Comparison of ENCODE assay signal across 9 cellular contexts in the genomic region with DNA sequence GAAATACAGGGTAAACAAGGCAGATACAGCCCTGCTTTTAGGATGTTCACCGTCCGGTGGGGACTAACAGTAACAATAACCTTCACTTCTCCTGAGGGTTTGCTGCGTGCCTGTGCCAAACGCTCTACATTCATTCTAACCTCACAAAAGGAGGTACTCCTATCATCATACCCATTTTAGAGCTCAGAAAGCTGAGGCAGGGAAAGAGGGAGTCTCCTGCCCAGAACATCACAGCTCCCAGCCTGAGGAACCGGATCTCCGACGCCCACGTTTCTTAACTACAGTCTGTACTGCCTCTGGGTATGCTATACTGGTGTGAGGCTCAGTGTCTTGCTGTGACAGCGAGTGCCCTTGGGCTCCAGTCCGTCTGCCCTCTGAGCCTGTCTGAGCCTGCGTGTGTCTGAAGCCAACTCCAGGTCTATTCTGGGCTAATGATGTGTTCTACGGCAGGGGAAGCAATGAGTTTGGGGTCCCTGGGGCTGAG. TPM values are rescaled to one million over a fixed set of nuclear protein-coding genes. Genes with fewer than 3 reads are reported as not detected.
DNase-seq lines count a peak whose midpoint lies in the region; ATAC-seq, FAIRE-seq and TF ChIP-seq lines count a peak whose summit lies in the region.
"Had no signal": no experiment of that assay in that cellular context is flagged by ENCODE, and none has a peak within 500 bp of the region (broad histone marks: within the 10 kb centered on the region; RNA-seq: fewer than 3 reads in every experiment).

No MANE protein-coding gene starts in this region.

- no peak overlapping the region for H3K27ac ChIP-seq in AG04450 (ENCODE audit: low read depth, low read length)
- H3K27ac ChIP-seq in dorsolateral prefrontal cortex, result peak overlapping the region in 54 of 59 donors; percentile 5 to 96 (median 87)
- peak overlapping the region in 1 of 2 donors; percentile 77 for H3K27ac ChIP-seq in small intestine (ENCODE audit: low read depth in 1 of 2, low read length in 1 of 2)

- 61 to 68% (median 65%) methylated on average over 12 of the region's 12 CpGs for WGBS in small intestine, 3 donors

- no peak for FAIRE-seq in small intestine (lab: Jason Lieb, UNC)

- no peaks in the 10 kb centered on the region for H3K36me3 ChIP-seq in small intestine (ENCODE audit: control insufficient read depth in 2 of 2, insufficient read depth in 2 of 2, low read length in 2 of 2)

- DNase-seq in AG04450 (ENCODE audit: low read depth, low spot score), result no peak
- no peak for DNase-seq in Jurkat, Clone E6-1 (ENCODE audit: low read depth, low spot score)
- no peak for DNase-seq in dorsolateral prefrontal cortex
- no peak for DNase-seq in naive B cell
- DNase-seq in small intestine, result no peak
- DNase-seq in COLO668 (lab: John Stamatoyannopoulos, UW; ENCODE audit: unreplicated experiment), result no peak
- DNase-seq in NCI-H2171 (lab: John Stamatoyannopoulos, UW), result no peak
- no peak for DNase-seq in KG1 (lab: John Stamatoyannopoulos, UW)

- POLR2A ChIA-PET in AG04450 (lab: Yijun Ruan, JAX), result no interaction called here

- CTCF ChIA-PET in AG04450 (lab: Charles Lee), result interaction anchor here (1.1 kb wide), 1 partner anchor 21 kb away, joined by 3 read pairs; no protein-coding TSS in a partner anchor

- H3K4me1 ChIP-seq in small intestine (ENCODE audit: control insufficient read depth in 2 of 2, insufficient read depth in 1 of 2, low read depth in 1 of 2, low read length in 1 of 2), result peaks cover 3 to 10% of the 10 kb centered on the region in 2 donors

- H3K9me3 Mint-ChIP-seq in naive B cell, result no peaks in the 10 kb centered on the region

- 0 out of 2 replicates have a peak overlapping the region, but pooled peaks have one; percentile 74 for H3K4me3 ChIP-seq in AG04450 (ENCODE audit: low read depth, low read length)
- H3K4me3 ChIP-seq in Jurkat, Clone E6-1 (ENCODE audit: low read length), result peak overlapping the region; percentile 69
- H3K4me3 ChIP-seq in dorsolateral prefrontal cortex, result peak overlapping the region; percentile 60 to 100 (median 84)
- H3K4me3 ChIP-seq in small intestine (ENCODE audit: low read depth in 1 of 2, low read length in 2 of 2), result peak overlapping the region in 1 of 2 donors; percentile 44

- H3K9me3 ChIP-seq in AG04450 (ENCODE audit: control insufficient read depth, insufficient read depth, low read length) (peaks cover 10% of the 10 kb centered on the region), small intestine (ENCODE audit: control insufficient read depth, low read depth) (no peaks in the 10 kb centered on the region)

- peak overlapping the region; percentile 96 to 100 (median 98) for H3K4me3 Mint-ChIP-seq in naive B cell

- H3K36me3 Mint-ChIP-seq in naive B cell, result peaks cover 0 to 7% of the 10 kb centered on the region in 2 donors

- no peaks in the 10 kb centered on the region for H3K27me3 Mint-ChIP-seq in naive B cell

- H3K27me3 ChIP-seq in AG04450 (ENCODE audit: control insufficient read depth, insufficient read depth, low read length), result peaks cover 4% of the 10 kb centered on the region
- H3K27me3 ChIP-seq in dorsolateral prefrontal cortex, result no peaks in the 10 kb centered on the region
- no peaks in the 10 kb centered on the region for H3K27me3 ChIP-seq in small intestine (ENCODE audit: control insufficient read depth in 2 of 2, insufficient read depth in 2 of 2, low read length in 2 of 2)

- no peak for TF ChIP-seq CTCF in AG04450 (IDR thresholded peaks at IDR 0.05; ENCODE audit: low read depth, low read length)
- TF ChIP-seq CTCF in dorsolateral prefrontal cortex (IDR thresholded peaks at IDR 0.05 in 54 of 56, conservative IDR thresholded peaks at IDR 0.05 in 2 of 56; ENCODE audit: low read depth in 1 of 56, partially characterized antibody in 56 of 56), result no peak

- ATAC-seq in naive B cell (ENCODE audit: low read depth in 2 of 2), result no peak

- peaks cover 41 to 60% (median 44%) of the 10 kb centered on the region in 3 donors for H3K4me1 Mint-ChIP-seq in naive B cell

- intact Hi-C loops in dorsolateral prefrontal cortex (cut with DNase I), result loop anchor here in 1 of 2 donors (5.0 to 10.0 kb wide), 3 partner anchors 95 to 347 kb away; a partner anchor contains a TSS

- H3K27ac Mint-ChIP-seq in naive B cell, result peak overlapping the region; percentile 71 to 99 (median 96)

RNA-seq across cellular contexts. Expression of a gene that starts 5.1 kb away (rescaled TPM):
- polyA plus RNA-seq in AG04450 (2011; rRNA removed) (1.5 and 2.0 TPM in 2 replicates), naive B cell (ENCODE audit: low read depth in 6 of 6) (10 to 100 TPM in 4 of 6 donors, 1 to 10 TPM in 2; 7.2 to 16.5 (median 11.6) TPM), small intestine (10 to 100 TPM; 10.1 to 40.2 (median 17.3) TPM)
- polyA minus RNA-seq in AG04450 (2011; rRNA and poly(A)+ RNA removed), result 1.4 and 3.7 TPM in 2 replicates
- 14.7 TPM for polyA plus RNA-seq in Jurkat, Clone E6-1 (2012; ENCODE audit: insufficient read depth, insufficient read length)
- total RNA-seq in dorsolateral prefrontal cortex, result 100 to 1,000 TPM in 24 of 120 experiments, 10 to 100 TPM in 96; 21.9 to 264 (median 65.6) TPM

RNA-seq across cellular contexts. Expression of a gene that starts 20.6 kb away (rescaled TPM):
- polyA plus RNA-seq in AG04450 (2011; rRNA removed) (not detected in 2 replicates), naive B cell (ENCODE audit: low read depth in 6 of 6) (not detected), small intestine (1 to 10 TPM in 2 of 3 donors, under 1 TPM in 1; 0.70 to 1.6 (median 1.1) TPM)
- not detected in 2 replicates for polyA minus RNA-seq in AG04450 (2011; rRNA and poly(A)+ RNA removed)
- not detected for polyA plus RNA-seq in Jurkat, Clone E6-1 (2012; ENCODE audit: insufficient read depth, insufficient read length)
- total RNA-seq in dorsolateral prefrontal cortex, result not detected
- total RNA-seq: G401 had no signal

RNA-seq across cellular contexts. Expression of a gene that starts 32.0 kb away (rescaled TPM):
- polyA plus RNA-seq in AG04450 (2011; rRNA removed) (0.20 TPM in 1 of 2 replicates, not detected in the other), naive B cell (ENCODE audit: low read depth in 6 of 6) (10 to 100 TPM; 24.1 to 53.3 (median 37.7) TPM), small intestine (1 to 10 TPM; 5.8 to 10.0 (median 8.1) TPM)
- polyA minus RNA-seq in AG04450 (2011; rRNA and poly(A)+ RNA removed), result not detected in 2 replicates
- 7.0 TPM for polyA plus RNA-seq in Jurkat, Clone E6-1 (2012; ENCODE audit: insufficient read depth, insufficient read length)
- 1 to 10 TPM in 51 of 120 experiments, under 1 TPM in 5, not detected in 64; 0.84 to 3.8 (median 1.4) TPM for total RNA-seq in dorsolateral prefrontal cortex
